ENCODE assay signal across 12 cellular contexts in the genomic region with DNA sequence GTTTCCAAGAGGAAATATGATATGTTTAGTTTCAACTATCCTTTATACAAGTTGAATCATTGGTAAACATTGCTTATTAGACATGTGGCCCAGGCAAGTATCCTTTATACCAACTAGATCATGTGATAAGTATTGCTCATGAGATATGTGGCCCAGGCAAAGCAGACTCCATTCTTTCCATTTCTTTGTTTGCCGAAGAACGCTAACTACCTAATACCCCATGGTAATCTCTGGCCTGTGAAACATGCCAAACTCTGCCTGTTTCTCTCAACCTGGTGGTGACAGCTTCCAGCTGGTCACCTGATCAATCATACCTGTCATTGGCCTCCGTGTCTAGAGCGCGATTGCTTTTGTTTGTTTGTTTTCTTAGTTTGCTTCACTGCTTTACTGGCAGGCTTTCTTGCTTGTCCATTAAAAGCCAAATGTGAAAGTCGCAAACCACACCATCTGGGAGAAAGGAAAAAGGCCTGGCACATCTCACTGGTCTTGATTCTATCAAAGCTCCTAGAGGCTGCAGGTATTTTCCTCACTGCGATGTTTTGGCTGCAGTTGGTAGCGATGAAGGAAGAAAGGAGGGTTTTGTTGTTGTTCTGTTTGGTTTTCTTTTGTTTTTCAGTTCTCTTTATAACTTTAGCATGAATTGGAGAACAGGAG.
DNase-seq lines count a peak whose midpoint lies in the region; FAIRE-seq and TF ChIP-seq lines count a peak whose summit lies in the region.
"Had no signal": no experiment of that assay in that cellular context is flagged by ENCODE, and none has a peak within 500 bp of the region (broad histone marks: within the 10 kb centered on the region; RNA-seq: fewer than 3 reads in every experiment).

No MANE protein-coding gene starts in this region.

- H3K27ac Mint-ChIP-seq in progenitor cell of endocrine pancreas: peak overlapping the region; percentile 42
- H3K27ac Mint-ChIP-seq: endodermal cell, immature natural killer cell had no signal

- WGBS in small intestine, 3 donors: 58 to 71% (median 66%) methylated on average over 8 of the region's 8 CpGs

- H3K27me3 ChIP-seq in small intestine (ENCODE audit: control insufficient read depth in 2 of 2, insufficient read depth in 2 of 2, low read length in 2 of 2) (no peaks in the 10 kb centered on the region), right atrium auricular region (no peaks in the 10 kb centered on the region)

- no peak for FAIRE-seq in small intestine (lab: Jason Lieb, UNC)
- FAIRE-seq: TTC549 had no signal

- no peak for TF ChIP-seq CTCF in choroid plexus epithelial cell (conservative IDR thresholded peaks at IDR 0.05; ENCODE audit: low read depth, low read length)
- TF ChIP-seq CTCF in progenitor cell of endocrine pancreas (IDR thresholded peaks at IDR 0.05; ENCODE audit: unreplicated experiment): no peak
- TF ChIP-seq CTCF in right atrium auricular region (IDR thresholded peaks at IDR 0.05): no peak

- H3K4me1 Mint-ChIP-seq in progenitor cell of endocrine pancreas (ENCODE audit: low read depth): peaks cover 11% of the 10 kb centered on the region
- H3K4me1 Mint-ChIP-seq: endodermal cell, immature natural killer cell had no signal

- no peaks in the 10 kb centered on the region for H3K27me3 Mint-ChIP-seq in progenitor cell of endocrine pancreas

- H3K4me3 ChIP-seq in choroid plexus epithelial cell (ENCODE audit: low read depth, low read length) (no peak overlapping the region), small intestine (ENCODE audit: low read depth in 1 of 2, low read length in 2 of 2) (no peak overlapping the region), right atrium auricular region (no peak overlapping the region)
- H3K4me3 ChIP-seq: psoas muscle had no signal

- H3K36me3 ChIP-seq in small intestine (ENCODE audit: control insufficient read depth in 2 of 2, insufficient read depth in 2 of 2, low read length in 2 of 2) (no peaks in the 10 kb centered on the region), right atrium auricular region (no peaks in the 10 kb centered on the region)

- peak; percentile 3 for DNase-seq in HT1080 (ENCODE audit: low read depth)
- DNase-seq in NCI-H2196 treated with DMSO at 0.1 percent for 48 hours (lab: John Stamatoyannopoulos, UW; ENCODE audit: unreplicated experiment): peak; percentile 74
- peak; percentile 78 for DNase-seq in choroid plexus epithelial cell (ENCODE audit: low read depth)
- DNase-seq in progenitor cell of endocrine pancreas (ENCODE audit: low spot score, unreplicated experiment): no peak
- DNase-seq in globus pallidus (ENCODE audit: low spot score): no peak
- DNase-seq in small intestine: no peak
- DNase-seq in NOMO-1 treated with DMSO at 0.1 percent for 48 hours (lab: John Stamatoyannopoulos, UW; ENCODE audit: unreplicated experiment): no peak
- no peak for DNase-seq in right atrium auricular region (ENCODE audit: low spot score)
- DNase-seq: endodermal cell, immature natural killer cell, psoas muscle had no signal

- H3K9me3 Mint-ChIP-seq in progenitor cell of endocrine pancreas (ENCODE audit: low read depth): peaks cover 7% of the 10 kb centered on the region

- no peak overlapping the region for H3K4me3 Mint-ChIP-seq in progenitor cell of endocrine pancreas (ENCODE audit: low read depth)
- H3K4me3 Mint-ChIP-seq: endodermal cell, immature natural killer cell had no signal

- H3K36me3 Mint-ChIP-seq in progenitor cell of endocrine pancreas (ENCODE audit: insufficient read depth): no peaks in the 10 kb centered on the region
- H3K36me3 Mint-ChIP-seq: immature natural killer cell had no signal

- H3K9me3 ChIP-seq in small intestine (ENCODE audit: control insufficient read depth, low read depth) (no peaks in the 10 kb centered on the region), right atrium auricular region (no peaks in the 10 kb centered on the region)
- H3K9me3 ChIP-seq: psoas muscle had no signal

- no peak overlapping the region for H3K27ac ChIP-seq in small intestine (ENCODE audit: low read depth in 1 of 2, low read length in 1 of 2)
- H3K27ac ChIP-seq in right atrium auricular region: no peak overlapping the region
- H3K27ac ChIP-seq: psoas muscle had no signal

- H3K4me1 ChIP-seq in small intestine (ENCODE audit: control insufficient read depth in 2 of 2, insufficient read depth in 1 of 2, low read depth in 1 of 2, low read length in 1 of 2) (no peaks in the 10 kb centered on the region), right atrium auricular region (no peaks in the 10 kb centered on the region)
- H3K4me1 ChIP-seq: psoas muscle had no signal

Comparison
In these comparisons a context has a peak if more than half of its experiments do, and no peak if none do; other contexts are left out.
1. DNase-seq: peak in HT1080 (single experiment), NCI-H2196 treated with DMSO at 0.1 percent for 48 hours (single experiment) and choroid plexus epithelial cell (single experiment); none in progenitor cell of endocrine pancreas (single experiment), globus pallidus (single experiment), small intestine (single experiment), NOMO-1 treated with DMSO at 0.1 percent for 48 hours (single experiment) and right atrium auricular region (single experiment).